Comparison of ENCODE assay signal across 8 cellular contexts in genomic region chr14:23056257-23056955, GRCh38. TPM values are rescaled to one million over a fixed set of nuclear protein-coding genes. Genes with fewer than 3 reads are reported as not detected.
A peak's percentile ranks its signal among the peaks of the same experiment; 100 is the strongest.
DNase-seq lines count a peak whose midpoint lies in the region; ATAC-seq, FAIRE-seq and TF ChIP-seq lines count a peak whose summit lies in the region.

No MANE protein-coding gene starts in this region.

- peak overlapping the region; percentile 81 for H3K4me3 ChIP-seq in ACC112 (ENCODE audit: low read depth, low read length)
- H3K4me3 ChIP-seq in esophagus squamous epithelium: peak overlapping the region; percentile 66 to 86 (median 73)
- peak overlapping the region; percentile 55 to 70 for H3K4me3 ChIP-seq in tibial artery

- DNase-seq in HTR-8/SVneo (ENCODE audit: insufficient read length, low spot score): peak; percentile 79
- DNase-seq in activated CD8-positive, alpha-beta memory T cell treated with anti-CD3 and anti-CD28 coated beads for 1 hour (ENCODE audit: extremely low read depth in 1 of 2, low read depth in 1 of 2): peak; percentile 19 to 54
- no peak for DNase-seq in esophagus squamous epithelium (lab: John Stamatoyannopoulos, UW)
- DNase-seq in nephron progenitor cell: peak; percentile 81
- peak; percentile 57 to 65 for DNase-seq in tibial artery
- no peak for DNase-seq in DMS153 treated with DMSO at 0.1 percent for 48 hours (lab: John Stamatoyannopoulos, UW; ENCODE audit: unreplicated experiment)

- H3K36me3 ChIP-seq in ACC112 (ENCODE audit: insufficient read depth, low read length) (peaks cover 12% of the 10 kb centered on the region; the same call in 1 of the 2 replicates), esophagus squamous epithelium (peaks cover 13 to 33% (median 27%) of the 10 kb centered on the region in 3 donors), tibial artery (peaks cover 28 to 30% (median 30%) of the 10 kb centered on the region in 3 donors)

- peaks cover 8% of the 10 kb centered on the region for H3K4me1 ChIP-seq in ACC112 (ENCODE audit: control insufficient read depth, insufficient read depth, low read length, unreplicated experiment)
- peaks cover 12 to 30% (median 14%) of the 10 kb centered on the region in 3 donors for H3K4me1 ChIP-seq in esophagus squamous epithelium
- H3K4me1 ChIP-seq in tibial artery: peaks cover 0 to 17% (median 13%) of the 10 kb centered on the region in 4 donors

- no peaks in the 10 kb centered on the region for H3K27me3 ChIP-seq in ACC112 (ENCODE audit: insufficient read depth, low read length)
- H3K27me3 ChIP-seq in esophagus squamous epithelium: no peaks in the 10 kb centered on the region
- no peaks in the 10 kb centered on the region for H3K27me3 ChIP-seq in tibial artery

- peak overlapping the region; percentile 70 for H3K27ac Mint-ChIP-seq in nephron progenitor cell

- H3K4me3 Mint-ChIP-seq in nephron progenitor cell: peak overlapping the region; percentile 96

- peak; percentile 55 for ATAC-seq in GM19351 (IDR thresholded peaks at IDR 0.05; ENCODE audit: unreplicated experiment)

- H3K27ac ChIP-seq in ACC112 (ENCODE audit: low read depth, low read length) (no peak overlapping the region), esophagus squamous epithelium (peak overlapping the region in 1 of 4 donors; percentile 87), tibial artery (no peak overlapping the region)

- TF ChIP-seq CTCF in esophagus squamous epithelium (IDR thresholded peaks at IDR 0.05) (peak; percentile 43 to 65 (median 56)), nephron progenitor cell (IDR thresholded peaks at IDR 0.05) (peak; percentile 69), tibial artery (IDR thresholded peaks at IDR 0.05) (peak; percentile 46 to 53)

- H3K79me2 ChIP-seq in ACC112 (ENCODE audit: control insufficient read depth, insufficient read depth, low read length, unreplicated experiment): peaks cover 8% of the 10 kb centered on the region

- intact Hi-C loops in esophagus squamous epithelium (cut with DNase I) (loop anchor here (5.0 kb wide), 1 partner anchor 69 kb away; no protein-coding TSS in a partner anchor), tibial artery (cut with DNase I; ENCODE audit: low total_unique reads) (loop anchor here (2.0 kb wide), 1 partner anchor 70 kb away; no protein-coding TSS in a partner anchor)

- no peaks in the 10 kb centered on the region for H3K9me3 Mint-ChIP-seq in nephron progenitor cell

- WGBS in esophagus squamous epithelium, 2 donors: 3 to 6% methylated on average over 11 to 14 of the region's 14 CpGs

- no peak for TF ChIP-seq POLR2A in esophagus squamous epithelium (IDR thresholded peaks at IDR 0.05)

- H3K9me3 ChIP-seq in esophagus squamous epithelium: no peaks in the 10 kb centered on the region
- no peaks in the 10 kb centered on the region for H3K9me3 ChIP-seq in tibial artery

- H3K4me1 Mint-ChIP-seq in nephron progenitor cell: peaks cover 74% of the 10 kb centered on the region

- H3K27me3 Mint-ChIP-seq in nephron progenitor cell (ENCODE audit: low read depth, poor library complexity): no peaks in the 10 kb centered on the region

- H3K36me3 Mint-ChIP-seq in nephron progenitor cell (ENCODE audit: low read depth): peaks cover 38% of the 10 kb centered on the region

- peak overlapping the region; percentile 32 for H2AFZ ChIP-seq in ACC112 (ENCODE audit: low read length, unreplicated experiment)

- FAIRE-seq in HTR-8/SVneo (lab: Jason Lieb, UNC): no peak

RNA-seq across cellular contexts. Expression of gene CDH24, which starts 0.9 kb away (rescaled TPM):
- 1 to 10 TPM; 3.4 to 6.7 (median 4.8) TPM for total RNA-seq in esophagus squamous epithelium

RNA-seq across cellular contexts. Expression of gene PSMB11, which starts 14.4 kb away (rescaled TPM):
- total RNA-seq in esophagus squamous epithelium: not detected

RNA-seq across cellular contexts. Expression of gene PSMB5, which starts 21.7 kb away (rescaled TPM):
- total RNA-seq in esophagus squamous epithelium: 100 to 1,000 TPM; 140 to 185 (median 153) TPM

RNA-seq across cellular contexts. Expression of gene ACIN1, which starts 38.5 kb away (rescaled TPM):
- 100 to 1,000 TPM in 1 of 4 donors, 10 to 100 TPM in 3; 51.4 to 107 (median 83.0) TPM for total RNA-seq in esophagus squamous epithelium

RNA-seq across cellular contexts. Expression of gene C14orf119, which starts 38.9 kb away (rescaled TPM):
- total RNA-seq in esophagus squamous epithelium: 10 to 100 TPM; 17.5 to 42.0 (median 31.0) TPM

Comparison
In these comparisons a context has a peak if more than half of its experiments do, and no peak if none do; other contexts are left out.
1. DNase-seq: peak in HTR-8/SVneo (single experiment), activated CD8-positive, alpha-beta memory T cell treated with anti-CD3 and anti-CD28 coated beads for 1 hour (2 of 2), nephron progenitor cell (single experiment) and tibial artery (2 of 2); none in esophagus squamous epithelium (single experiment) and DMS153 treated with DMSO at 0.1 percent for 48 hours (single experiment).
2. Peak in every context shown above with its lines, with median percentiles within 50 percentile points of each other: H3K4me3 ChIP-seq and CTCF ChIP-seq.